In genomic region chr2:200851398-200852248, GRCh38 we compare ENCODE assay signal across 2 cellular contexts.
TF ChIP-seq lines count a peak whose summit lies in the region.

No MANE protein-coding gene starts in this region.

TF ChIP-seq in HepG2, 621 proteins besides CTCF, POLR2A, EP300 and RAD21 (continues in another document):
- TF ChIP-seq HNF1A (IDR thresholded peaks at IDR 0.05; ENCODE audit: low read depth) (no peak), HNF1A (CRISPR knock-in tag; IDR thresholded peaks at IDR 0.05; ENCODE audit: borderline replicate concordance) (no peak), REL (CRISPR knock-in tag; conservative IDR thresholded peaks at IDR 0.05) (no peak), HMGXB3 (CRISPR knock-in tag; IDR thresholded peaks at IDR 0.05; ENCODE audit: borderline replicate concordance) (no peak), MBD4 (IDR thresholded peaks at IDR 0.05; ENCODE audit: borderline replicate concordance, low read length) (0 out of 2 replicates have a peak, but pooled peaks have one; percentile 54), SP4 (CRISPR knock-in tag; IDR thresholded peaks at IDR 0.05) (0 out of 2 replicates have a peak, but pooled peaks have one; percentile 17), GATA4 (IDR thresholded peaks at IDR 0.05; ENCODE audit: borderline replicate concordance, low read depth) (no peak), KLF11 (CRISPR knock-in tag; IDR thresholded peaks at IDR 0.05) (no peak), PAF1 (CRISPR knock-in tag; IDR thresholded peaks at IDR 0.05) (peak; percentile 88; the same call in 1 of the 2 replicates), RBM22 (optimal IDR thresholded peaks at IDR 0.05; ENCODE audit: low read length) (peak; percentile 88), FLYWCH1 (CRISPR knock-in tag; IDR thresholded peaks at IDR 0.05) (0 out of 2 replicates have a peak, but pooled peaks have one; percentile 30), ZBTB8A (CRISPR knock-in tag; IDR thresholded peaks at IDR 0.05; ENCODE audit: borderline replicate concordance, low read depth) (no peak), ZNF296 (CRISPR knock-in tag; conservative IDR thresholded peaks at IDR 0.05) (no peak), MEIS1 (CRISPR knock-in tag; IDR thresholded peaks at IDR 0.05; ENCODE audit: borderline replicate concordance) (no peak), RBFOX2 (IDR thresholded peaks at IDR 0.05; ENCODE audit: low read depth, low read length) (peak; percentile 21; the same call in 1 of the 2 replicates), REXO4 (CRISPR knock-in tag; IDR thresholded peaks at IDR 0.05; ENCODE audit: borderline replicate concordance) (no peak), TRIM22 (IDR thresholded peaks at IDR 0.05) (no peak), FOXK2 (IDR thresholded peaks at IDR 0.05) (no peak), ZBTB1 (CRISPR knock-in tag; IDR thresholded peaks at IDR 0.05; ENCODE audit: borderline replicate concordance) (no peak), SNAPC5 (CRISPR knock-in tag; IDR thresholded peaks at IDR 0.05; ENCODE audit: borderline replicate concordance) (no peak), ZKSCAN5 (CRISPR knock-in tag; IDR thresholded peaks at IDR 0.05) (no peak), ARHGAP35 (CRISPR knock-in tag; IDR thresholded peaks at IDR 0.05; ENCODE audit: borderline replicate concordance) (no peak), ZBTB7A (CRISPR knock-in tag; IDR thresholded peaks at IDR 0.05) (no peak)

TF ChIP-seq in endothelial cell of umbilical vein, 7 proteins besides CTCF, POLR2A, EP300 and RAD21:
- no peak for TF ChIP-seq MYC (IDR thresholded peaks at IDR 0.05; ENCODE audit: low read depth, low read length)
- no peak for TF ChIP-seq MAX (IDR thresholded peaks at IDR 0.05; ENCODE audit: insufficient read depth, insufficient read length)
